In the genomic region with DNA sequence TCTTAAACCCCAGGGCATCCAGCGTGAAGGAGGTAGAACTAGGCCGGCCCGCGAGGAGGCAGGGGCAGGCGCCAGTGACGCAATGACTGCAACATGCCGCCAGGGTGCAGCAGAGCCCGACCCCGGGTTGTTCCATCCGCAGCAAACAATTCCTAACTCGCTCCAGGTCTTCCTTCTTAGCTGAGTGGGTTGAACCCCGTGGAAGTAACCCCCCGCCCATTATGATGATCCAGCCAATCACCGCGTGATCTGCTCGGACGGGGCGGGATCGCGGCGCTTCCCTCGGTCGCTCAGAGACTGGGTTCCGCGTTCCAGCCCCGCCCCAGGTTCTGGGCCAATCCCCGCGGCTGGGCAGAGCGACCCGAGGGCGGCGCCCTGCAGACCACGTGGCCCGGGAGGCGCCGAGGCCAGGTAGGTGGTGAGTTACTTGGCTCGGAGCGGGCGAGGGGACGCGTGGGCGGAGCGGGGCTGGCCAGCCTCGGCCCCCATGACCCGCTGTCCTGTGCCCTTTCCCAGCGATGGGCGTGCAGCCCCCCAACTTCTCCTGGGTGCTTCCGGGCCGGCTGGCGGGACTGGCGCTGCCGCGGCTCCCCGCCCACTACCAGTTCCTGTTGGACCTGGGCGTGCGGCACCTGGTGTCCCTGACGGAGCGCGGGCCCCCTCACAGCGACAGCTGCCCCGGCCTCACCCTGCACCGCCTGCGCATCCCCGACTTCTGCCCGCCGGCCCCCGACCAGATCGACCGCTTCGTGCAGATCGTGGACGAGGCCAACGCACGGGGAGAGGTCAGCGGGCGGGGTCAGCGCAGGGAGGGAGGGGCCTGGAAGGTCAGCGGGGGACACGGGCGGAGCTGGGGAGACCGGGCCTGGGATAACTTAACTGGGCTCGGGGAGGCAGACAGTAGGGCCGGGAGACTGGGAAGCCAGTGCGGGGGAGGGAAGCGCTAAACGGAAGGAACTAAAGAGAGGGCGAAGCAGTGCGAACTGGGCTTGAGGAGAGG, we compare ENCODE assay signal across 1 cellular context.
TF ChIP-seq lines count a peak whose summit lies in the region.

Gene DUSP23 (plus strand): TSS at position 380 of the 1,000 bp plus-strand sequence. CDS start 139 bp downstream, at position 519.

TF ChIP-seq in GM12878, 131 proteins besides CTCF, POLR2A, EP300 and RAD21 (continued from another document and continues in another):
- no peak for TF ChIP-seq ZBTB33 (IDR thresholded peaks at IDR 0.05)
- TF ChIP-seq PRDM15 (CRISPR knock-in tag; IDR thresholded peaks at IDR 0.05) = no peak
- peak; percentile 78 for TF ChIP-seq MAX (IDR thresholded peaks at IDR 0.05; ENCODE audit: low read depth, low read length)
- no peak for TF ChIP-seq MYB (IDR thresholded peaks at IDR 0.05; ENCODE audit: borderline replicate concordance, low read depth, low read length)
- TF ChIP-seq TARDBP (IDR thresholded peaks at IDR 0.05; ENCODE audit: borderline replicate concordance) = no peak
- no peak for TF ChIP-seq BCLAF1 (IDR thresholded peaks at IDR 0.05)
- TF ChIP-seq, protein P1, sequence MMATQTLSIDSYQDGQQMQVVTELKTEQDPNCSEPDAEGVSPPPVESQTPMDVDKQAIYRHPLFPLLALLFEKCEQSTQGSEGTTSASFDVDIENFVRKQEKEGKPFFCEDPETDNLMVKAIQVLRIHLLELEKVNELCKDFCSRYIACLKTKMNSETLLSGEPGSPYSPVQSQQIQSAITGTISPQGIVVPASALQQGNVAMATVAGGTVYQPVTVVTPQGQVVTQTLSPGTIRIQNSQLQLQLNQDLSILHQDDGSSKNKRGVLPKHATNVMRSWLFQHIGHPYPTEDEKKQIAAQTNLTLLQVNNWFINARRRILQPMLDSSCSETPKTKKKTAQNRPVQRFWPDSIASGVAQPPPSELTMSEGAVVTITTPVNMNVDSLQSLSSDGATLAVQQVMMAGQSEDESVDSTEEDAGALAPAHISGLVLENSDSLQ (IDR thresholded peaks at IDR 0.05) = peak; percentile 82
- TF ChIP-seq, protein P2, sequence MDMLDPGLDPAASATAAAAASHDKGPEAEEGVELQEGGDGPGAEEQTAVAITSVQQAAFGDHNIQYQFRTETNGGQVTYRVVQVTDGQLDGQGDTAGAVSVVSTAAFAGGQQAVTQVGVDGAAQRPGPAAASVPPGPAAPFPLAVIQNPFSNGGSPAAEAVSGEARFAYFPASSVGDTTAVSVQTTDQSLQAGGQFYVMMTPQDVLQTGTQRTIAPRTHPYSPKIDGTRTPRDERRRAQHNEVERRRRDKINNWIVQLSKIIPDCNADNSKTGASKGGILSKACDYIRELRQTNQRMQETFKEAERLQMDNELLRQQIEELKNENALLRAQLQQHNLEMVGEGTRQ (IDR thresholded peaks at IDR 0.05; ENCODE audit: borderline replicate concordance, low read depth, low read length) = peak; percentile 41
- no peak for TF ChIP-seq STAT3 (IDR thresholded peaks at IDR 0.05; ENCODE audit: low read depth, low read length)
- peak; percentile 21; the same call in 1 of the 2 replicates for TF ChIP-seq PAX5 (IDR thresholded peaks at IDR 0.05; ENCODE audit: borderline replicate concordance, low read depth, low read length)
- TF ChIP-seq GATAD2B (conservative IDR thresholded peaks at IDR 0.05; ENCODE audit: low read depth) = peak; percentile 78
- TF ChIP-seq RAD51 (IDR thresholded peaks at IDR 0.05) = peak; percentile 60; the same call in 1 of the 2 replicates
- TF ChIP-seq EGR1 (IDR thresholded peaks at IDR 0.05; ENCODE audit: borderline replicate concordance in 1 of 2, low read depth in 2 of 2, low read length in 2 of 2) = peak in 1 of 2 experiments; percentile 64; a peak in 1 of 3 replicates
- no peak for TF ChIP-seq ZSCAN29 (IDR thresholded peaks at IDR 0.05)
- no peak for TF ChIP-seq ZNF207 (IDR thresholded peaks at IDR 0.05; ENCODE audit: borderline replicate concordance)
- no peak for TF ChIP-seq MEF2A (IDR thresholded peaks at IDR 0.05; ENCODE audit: insufficient read depth, low read depth, low read length)
- peak; percentile 58 for TF ChIP-seq NR2C1 (IDR thresholded peaks at IDR 0.05)
- TF ChIP-seq ZNF622 (IDR thresholded peaks at IDR 0.05) = no peak
- TF ChIP-seq SMC3 (IDR thresholded peaks at IDR 0.05; ENCODE audit: borderline replicate concordance, low read length) = peak; percentile 77
- TF ChIP-seq SIX5 (IDR thresholded peaks at IDR 0.05; ENCODE audit: low read depth, low read length, severe bottlenecking) = no peak
- peak; percentile 43; the same call in 1 of the 2 replicates for TF ChIP-seq YY1 (IDR thresholded peaks at IDR 0.05; ENCODE audit: low read depth, low read length)
- TF ChIP-seq DPF2 (IDR thresholded peaks at IDR 0.05) = peak; percentile 56
- TF ChIP-seq HDGF (IDR thresholded peaks at IDR 0.05) = 0 out of 2 replicates have a peak, but pooled peaks have one; percentile 37
- no peak; the same call in 1 of the 2 replicates for TF ChIP-seq SPI1 (IDR thresholded peaks at IDR 0.05; ENCODE audit: borderline replicate concordance, insufficient read depth, low read depth, low read length)
- 0 out of 4 replicates have a peak, but pooled peaks of 1 of the 2 experiments have one; percentile 14 for TF ChIP-seq CEBPB (IDR thresholded peaks at IDR 0.05; ENCODE audit: borderline replicate concordance in 1 of 2, low read depth in 2 of 2, low read length in 2 of 2)
- TF ChIP-seq BACH1 (IDR thresholded peaks at IDR 0.05; ENCODE audit: borderline replicate concordance) = 0 out of 2 replicates have a peak, but pooled peaks have one; percentile 21
- TF ChIP-seq E2F4 (IDR thresholded peaks at IDR 0.05; ENCODE audit: low read depth, low read length) = no peak
- TF ChIP-seq STAT1 (conservative IDR thresholded peaks at IDR 0.05) = no peak
- no peak for TF ChIP-seq NFXL1 (IDR thresholded peaks at IDR 0.05; ENCODE audit: borderline replicate concordance)
- no peak for TF ChIP-seq NFYA (IDR thresholded peaks at IDR 0.05; ENCODE audit: borderline replicate concordance, low read depth, low read length)
- TF ChIP-seq YBX1 (IDR thresholded peaks at IDR 0.05) = no peak
- no peak for TF ChIP-seq ASH2L (IDR thresholded peaks at IDR 0.05; ENCODE audit: borderline replicate concordance, low read depth)
- TF ChIP-seq POLR2AphosphoS5 (IDR thresholded peaks at IDR 0.05; ENCODE audit: low read length) = peak; percentile 41; the same call in 1 of the 2 replicates
- peak; percentile 35; the same call in 1 of the 2 replicates for TF ChIP-seq SMARCA5 (IDR thresholded peaks at IDR 0.05)
- TF ChIP-seq, protein P3, sequence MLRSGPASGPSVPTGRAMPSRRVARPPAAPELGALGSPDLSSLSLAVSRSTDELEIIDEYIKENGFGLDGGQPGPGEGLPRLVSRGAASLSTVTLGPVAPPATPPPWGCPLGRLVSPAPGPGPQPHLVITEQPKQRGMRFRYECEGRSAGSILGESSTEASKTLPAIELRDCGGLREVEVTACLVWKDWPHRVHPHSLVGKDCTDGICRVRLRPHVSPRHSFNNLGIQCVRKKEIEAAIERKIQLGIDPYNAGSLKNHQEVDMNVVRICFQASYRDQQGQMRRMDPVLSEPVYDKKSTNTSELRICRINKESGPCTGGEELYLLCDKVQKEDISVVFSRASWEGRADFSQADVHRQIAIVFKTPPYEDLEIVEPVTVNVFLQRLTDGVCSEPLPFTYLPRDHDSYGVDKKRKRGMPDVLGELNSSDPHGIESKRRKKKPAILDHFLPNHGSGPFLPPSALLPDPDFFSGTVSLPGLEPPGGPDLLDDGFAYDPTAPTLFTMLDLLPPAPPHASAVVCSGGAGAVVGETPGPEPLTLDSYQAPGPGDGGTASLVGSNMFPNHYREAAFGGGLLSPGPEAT (IDR thresholded peaks at IDR 0.05; ENCODE audit: low read depth) = peak; percentile 47; the same call in 1 of the 2 replicates
- TF ChIP-seq SREBF1 (IDR thresholded peaks at IDR 0.05; ENCODE audit: low read length) = no peak
- no peak for TF ChIP-seq SUPT20H (IDR thresholded peaks at IDR 0.05; ENCODE audit: borderline replicate concordance, control insufficient read depth, low read depth, low read length)
- no peak for TF ChIP-seq TCF3 (IDR thresholded peaks at IDR 0.05; ENCODE audit: borderline replicate concordance, insufficient read depth, low read depth, low read length)
- TF ChIP-seq WRNIP1 (IDR thresholded peaks at IDR 0.05; ENCODE audit: borderline replicate concordance, low read depth, low read length) = no peak
- TF ChIP-seq IKZF2 (IDR thresholded peaks at IDR 0.05) = peak; percentile 84 to 89
- TF ChIP-seq, protein P4, sequence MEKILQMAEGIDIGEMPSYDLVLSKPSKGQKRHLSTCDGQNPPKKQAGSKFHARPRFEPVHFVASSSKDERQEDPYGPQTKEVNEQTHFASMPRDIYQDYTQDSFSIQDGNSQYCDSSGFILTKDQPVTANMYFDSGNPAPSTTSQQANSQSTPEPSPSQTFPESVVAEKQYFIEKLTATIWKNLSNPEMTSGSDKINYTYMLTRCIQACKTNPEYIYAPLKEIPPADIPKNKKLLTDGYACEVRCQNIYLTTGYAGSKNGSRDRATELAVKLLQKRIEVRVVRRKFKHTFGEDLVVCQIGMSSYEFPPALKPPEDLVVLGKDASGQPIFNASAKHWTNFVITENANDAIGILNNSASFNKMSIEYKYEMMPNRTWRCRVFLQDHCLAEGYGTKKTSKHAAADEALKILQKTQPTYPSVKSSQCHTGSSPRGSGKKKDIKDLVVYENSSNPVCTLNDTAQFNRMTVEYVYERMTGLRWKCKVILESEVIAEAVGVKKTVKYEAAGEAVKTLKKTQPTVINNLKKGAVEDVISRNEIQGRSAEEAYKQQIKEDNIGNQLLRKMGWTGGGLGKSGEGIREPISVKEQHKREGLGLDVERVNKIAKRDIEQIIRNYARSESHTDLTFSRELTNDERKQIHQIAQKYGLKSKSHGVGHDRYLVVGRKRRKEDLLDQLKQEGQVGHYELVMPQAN (conservative IDR thresholded peaks at IDR 0.05) = no peak
